In the genomic region with DNA sequence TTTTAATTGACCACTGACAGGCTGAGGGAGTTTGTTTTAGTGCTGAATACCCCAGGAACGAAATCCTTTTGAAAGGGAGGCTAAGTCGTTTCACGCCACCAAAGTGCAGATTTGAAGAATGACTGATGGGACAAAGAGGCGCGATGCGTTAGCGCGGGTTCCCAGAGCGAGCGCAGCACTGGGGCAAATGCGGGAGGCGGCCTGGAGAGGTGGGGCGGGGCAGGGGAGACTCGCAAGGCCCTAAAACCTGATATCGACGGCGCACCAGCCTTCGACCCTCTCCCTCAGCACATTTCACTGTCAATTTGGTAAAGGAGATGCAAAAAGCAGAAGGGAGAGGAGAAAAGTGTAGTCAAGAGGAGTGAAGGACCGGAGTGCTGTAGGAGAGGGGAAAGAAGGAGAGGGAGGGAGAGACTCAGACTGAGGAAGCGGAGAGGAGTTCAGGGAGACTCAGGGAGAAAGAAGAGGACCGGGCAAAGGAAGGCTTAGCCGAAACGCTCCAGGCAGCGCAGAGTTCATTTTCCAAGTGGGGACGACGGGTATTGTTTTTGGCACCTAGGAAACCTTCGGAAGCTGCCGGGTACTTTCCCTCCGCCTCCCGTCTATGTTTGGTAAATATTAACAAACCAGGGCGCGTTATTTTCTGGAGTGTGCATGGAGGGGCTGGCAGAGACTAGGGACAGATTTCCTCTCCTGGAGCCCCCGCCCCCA, we compare ENCODE assay signal across 12 cellular contexts. TPM values are rescaled to one million over a fixed set of nuclear protein-coding genes. Genes with fewer than 3 reads are reported as not detected.
DNase-seq lines count a peak whose midpoint lies in the region; ATAC-seq and TF ChIP-seq lines count a peak whose summit lies in the region.
"Had no signal": no experiment of that assay in that cellular context is flagged by ENCODE, and none has a peak within 500 bp of the region (broad histone marks: within the 10 kb centered on the region; RNA-seq: fewer than 3 reads in every experiment).

No MANE protein-coding gene starts in this region.

- H3K4me1 Mint-ChIP-seq in activated CD4-positive, alpha-beta T cell treated with anti-CD3 and anti-CD28 coated beads, Interleukin-2, amount 10 ng/mL, durations not matched to agents 7 days and 5 days, result peaks cover 78% of the 10 kb centered on the region
- H3K4me1 Mint-ChIP-seq in activated CD4-positive, alpha-beta memory T cell treated with anti-CD3 and anti-CD28 coated beads for 36 hours (ENCODE audit: low read depth), result peaks cover 65% of the 10 kb centered on the region
- H3K4me1 Mint-ChIP-seq in neural progenitor cell, result peaks cover 70% of the 10 kb centered on the region

- H3K79me2 ChIP-seq in neural progenitor cell (ENCODE audit: low read depth), result peaks cover 48% of the 10 kb centered on the region

- peak overlapping the region; percentile 3 for H3K4me3 Mint-ChIP-seq in activated CD4-positive, alpha-beta T cell treated with anti-CD3 and anti-CD28 coated beads, Interleukin-2, amount 10 ng/mL, durations not matched to agents 7 days and 5 days
- peak overlapping the region; percentile 28 for H3K4me3 Mint-ChIP-seq in activated CD4-positive, alpha-beta memory T cell treated with anti-CD3 and anti-CD28 coated beads for 36 hours
- peak overlapping the region; percentile 80 for H3K4me3 Mint-ChIP-seq in neural progenitor cell

- POLR2A ChIA-PET in activated CD4-positive, alpha-beta T cell treated with anti-CD3 and anti-CD28 coated beads, Interleukin-2, amount 10 ng/mL, durations not matched to agents 7 days and 5 days (lab: Charles Lee), result no interaction called here
- POLR2A ChIA-PET in activated CD4-positive, alpha-beta memory T cell treated with anti-CD3 and anti-CD28 coated beads for 36 hours (lab: Charles Lee), result no interaction called here
- POLR2A ChIA-PET in A673 (lab: Charles Lee; ENCODE audit: low non-redundant PET), result no interaction called here

- H3K4me2 ChIP-seq in neural progenitor cell, result peak overlapping the region; percentile 97
- H3K4me2 ChIP-seq: BLaER1 treated with 17β-estradiol and CSF1 and Interleukin-3, amounts not matched to agents 10 nM and 100 nM had no signal

- no peaks in the 10 kb centered on the region for H3K36me3 ChIP-seq in HUES6 (ENCODE audit: control insufficient read depth, insufficient read depth, low read length)
- no peaks in the 10 kb centered on the region for H3K36me3 ChIP-seq in neural progenitor cell
- no peaks in the 10 kb centered on the region for H3K36me3 ChIP-seq in A673 (ENCODE audit: insufficient read depth, low read length, poor library complexity, severe bottlenecking)
- H3K36me3 ChIP-seq: BLaER1 treated with 17β-estradiol and CSF1 and Interleukin-3, amounts not matched to agents 10 nM and 100 nM had no signal

- peaks cover 96% of the 10 kb centered on the region for H3K27me3 Mint-ChIP-seq in activated CD4-positive, alpha-beta T cell treated with anti-CD3 and anti-CD28 coated beads, Interleukin-2, amount 10 ng/mL, durations not matched to agents 7 days and 5 days
- peaks cover 95% of the 10 kb centered on the region for H3K27me3 Mint-ChIP-seq in activated CD4-positive, alpha-beta memory T cell treated with anti-CD3 and anti-CD28 coated beads for 36 hours
- H3K27me3 Mint-ChIP-seq in neural progenitor cell (ENCODE audit: insufficient read depth, low read depth), result peaks cover 43% of the 10 kb centered on the region

- ATAC-seq in GM18519 (IDR thresholded peaks at IDR 0.05; ENCODE audit: low FRiP score, unreplicated experiment) (no peak), HG02981 (IDR thresholded peaks at IDR 0.05; ENCODE audit: unreplicated experiment) (no peak)

- DNase-seq in activated CD4-positive, alpha-beta T cell treated with anti-CD3 and anti-CD28 coated beads, Interleukin-2, amount 10 ng/mL, durations not matched to agents 7 days and 5 days, result no peak
- DNase-seq in activated CD4-positive, alpha-beta T cell treated with anti-CD3 and anti-CD28 coated beads, Interleukin-2, amount 50 U/mL, for 1 hour, result no peak
- DNase-seq in activated CD4-positive, alpha-beta memory T cell treated with anti-CD3 and anti-CD28 coated beads for 36 hours, result no peak
- DNase-seq in neural progenitor cell (ENCODE audit: low spot score) (peak; percentile 80), A673 (ENCODE audit: low spot score) (no peak)
- DNase-seq: kidney, occipital lobe had no signal

- H3K9ac ChIP-seq in HUES6 (ENCODE audit: low read length) (peak overlapping the region; percentile 70), neural progenitor cell (no peak overlapping the region)
- H3K9ac ChIP-seq: BLaER1 treated with 17β-estradiol and CSF1 and Interleukin-3, amounts not matched to agents 10 nM and 100 nM had no signal

- no TSS peak for BruUV-seq in A673 (replicated peaks; lab: Mats Ljungman, UMichigan)

- no peak overlapping the region; the same call in 1 of the 2 replicates for H3K27ac ChIP-seq in HUES6 (ENCODE audit: low read depth, low read length)
- H3K27ac ChIP-seq in neural progenitor cell, result peak overlapping the region; percentile 2
- H3K27ac ChIP-seq in A673 (ENCODE audit: low read depth, low read length, poor library complexity, severe bottlenecking), result no peak overlapping the region
- H3K27ac ChIP-seq: BLaER1 treated with 17β-estradiol and CSF1 and Interleukin-3, amounts not matched to agents 10 nM and 100 nM had no signal

- H3K27me3 ChIP-seq in HUES6 (ENCODE audit: control insufficient read depth, insufficient read depth, low read length), result peaks cover 98% of the 10 kb centered on the region
- H3K27me3 ChIP-seq in neural progenitor cell, result peaks cover 85% of the 10 kb centered on the region
- peaks cover 99% of the 10 kb centered on the region for H3K27me3 ChIP-seq in A673 (replicated peaks; ENCODE audit: insufficient read depth, low read depth, low read length, poor library complexity)

- H3K4me1 ChIP-seq in HUES6 (ENCODE audit: control insufficient read depth, insufficient read depth, low read length) (peaks cover 49% of the 10 kb centered on the region), neural progenitor cell (peaks cover 70% of the 10 kb centered on the region), A673 (ENCODE audit: insufficient read depth, low read length, poor library complexity, severe bottlenecking) (peaks cover 18% of the 10 kb centered on the region)

- H3K36me3 Mint-ChIP-seq in activated CD4-positive, alpha-beta T cell treated with anti-CD3 and anti-CD28 coated beads, Interleukin-2, amount 10 ng/mL, durations not matched to agents 7 days and 5 days (ENCODE audit: low read depth), result peaks cover 8% of the 10 kb centered on the region
- H3K36me3 Mint-ChIP-seq in activated CD4-positive, alpha-beta memory T cell treated with anti-CD3 and anti-CD28 coated beads for 36 hours, result peaks cover 7% of the 10 kb centered on the region
- no peaks in the 10 kb centered on the region for H3K36me3 Mint-ChIP-seq in neural progenitor cell

- no peaks in the 10 kb centered on the region for H3K9me3 ChIP-seq in HUES6 (ENCODE audit: control insufficient read depth, insufficient read depth, low read depth, low read length)
- no peaks in the 10 kb centered on the region for H3K9me3 ChIP-seq in neural progenitor cell (ENCODE audit: low read depth)
- no peaks in the 10 kb centered on the region for H3K9me3 ChIP-seq in A673 (ENCODE audit: low read depth, low read length, poor library complexity, severe bottlenecking)

- peaks cover 86% of the 10 kb centered on the region for H3F3A ChIP-seq in neural progenitor cell (ENCODE audit: low read depth)

- H3K27ac Mint-ChIP-seq in activated CD4-positive, alpha-beta T cell treated with anti-CD3 and anti-CD28 coated beads, Interleukin-2, amount 10 ng/mL, durations not matched to agents 7 days and 5 days, result peak overlapping the region; percentile 72
- no peak overlapping the region for H3K27ac Mint-ChIP-seq in activated CD4-positive, alpha-beta memory T cell treated with anti-CD3 and anti-CD28 coated beads for 36 hours
- peak overlapping the region; percentile 97 for H3K27ac Mint-ChIP-seq in neural progenitor cell

- peaks cover 3% of the 10 kb centered on the region for H3K9me3 Mint-ChIP-seq in activated CD4-positive, alpha-beta T cell treated with anti-CD3 and anti-CD28 coated beads, Interleukin-2, amount 10 ng/mL, durations not matched to agents 7 days and 5 days
- H3K9me3 Mint-ChIP-seq in activated CD4-positive, alpha-beta memory T cell treated with anti-CD3 and anti-CD28 coated beads for 36 hours, result peaks cover 3% of the 10 kb centered on the region
- no peaks in the 10 kb centered on the region for H3K9me3 Mint-ChIP-seq in neural progenitor cell

- peaks cover 86% of the 10 kb centered on the region for H4K20me1 ChIP-seq in neural progenitor cell (ENCODE audit: low read depth)

- H3K4me3 ChIP-seq in HUES6 (ENCODE audit: low read depth, low read length) (peak overlapping the region; percentile 68), neural progenitor cell (peak overlapping the region; percentile 69), A673 (ENCODE audit: low read depth, low read length, poor library complexity, severe bottlenecking) (no peak overlapping the region)

- intact Hi-C loops in activated CD4-positive, alpha-beta memory T cell treated with anti-CD3 and anti-CD28 coated beads for 36 hours (cut with micrococcal nuclease), result no loop called here
- intact Hi-C loops in A673 (cut with micrococcal nuclease; ENCODE audit: unreplicated experiment), result loop anchor here (10.0 kb wide), 1 partner anchor 325 kb away; no protein-coding TSS in a partner anchor

- TF ChIP-seq CTCF in neural progenitor cell (IDR thresholded peaks at IDR 0.05) (no peak), A673 (conservative IDR thresholded peaks at IDR 0.05; ENCODE audit: low read depth, low read length) (no peak)

- no peak overlapping the region for H2AFZ ChIP-seq in neural progenitor cell (replicated peaks)

- CTCF ChIA-PET in activated CD4-positive, alpha-beta T cell treated with anti-CD3 and anti-CD28 coated beads, Interleukin-2, amount 10 ng/mL, durations not matched to agents 7 days and 5 days (lab: Charles Lee), result interaction anchor here (1.4 kb wide), 1 partner anchor 10 kb away, joined by 3 read pairs; no protein-coding TSS in a partner anchor
- CTCF ChIA-PET in activated CD4-positive, alpha-beta memory T cell treated with anti-CD3 and anti-CD28 coated beads for 36 hours (lab: Charles Lee), result interaction anchor here (1.1 kb wide), 1 partner anchor 9 kb away, joined by 3 read pairs; no protein-coding TSS in a partner anchor
- CTCF ChIA-PET in A673 (lab: Charles Lee), result interaction anchor here (0.7 kb wide), 1 partner anchor 128 kb away, joined by 10 read pairs; no protein-coding TSS in a partner anchor

RNA-seq across cellular contexts. Expression of a gene that starts 3.8 kb away (rescaled TPM):
- total RNA-seq in activated CD4-positive, alpha-beta T cell treated with anti-CD3 and anti-CD28 coated beads, Interleukin-2, amount 10 ng/mL, durations not matched to agents 7 days and 5 days, result under 1 TPM; 0.54 to 0.57 TPM
- 1 to 10 TPM; 1.5 to 2.0 TPM for total RNA-seq in activated CD4-positive, alpha-beta memory T cell treated with anti-CD3 and anti-CD28 coated beads for 36 hours
- total RNA-seq in neural progenitor cell (ENCODE audit: low replicate concordance) (7.3 and 9.6 TPM in 2 replicates), A673 (2021) (not detected in 2 replicates)
- total RNA-seq: kidney, occipital lobe, subcutaneous adipose tissue had no signal

Comparison
In these comparisons a context has a peak if more than half of its experiments do, and no peak if none do; other contexts are left out.
1. H3K4me3 Mint-ChIP-seq: peak in every context shown above with its lines; median percentile 80 in neural progenitor cell; 28 in activated CD4-positive, alpha-beta memory T cell treated with anti-CD3 and anti-CD28 coated beads for 36 hours; 3 in activated CD4-positive, alpha-beta T cell treated with anti-CD3 and anti-CD28 coated beads, Interleukin-2, amount 10 ng/mL, durations not matched to agents 7 days and 5 days.